Comparison of ENCODE assay signal across 8 cellular contexts in the genomic region with DNA sequence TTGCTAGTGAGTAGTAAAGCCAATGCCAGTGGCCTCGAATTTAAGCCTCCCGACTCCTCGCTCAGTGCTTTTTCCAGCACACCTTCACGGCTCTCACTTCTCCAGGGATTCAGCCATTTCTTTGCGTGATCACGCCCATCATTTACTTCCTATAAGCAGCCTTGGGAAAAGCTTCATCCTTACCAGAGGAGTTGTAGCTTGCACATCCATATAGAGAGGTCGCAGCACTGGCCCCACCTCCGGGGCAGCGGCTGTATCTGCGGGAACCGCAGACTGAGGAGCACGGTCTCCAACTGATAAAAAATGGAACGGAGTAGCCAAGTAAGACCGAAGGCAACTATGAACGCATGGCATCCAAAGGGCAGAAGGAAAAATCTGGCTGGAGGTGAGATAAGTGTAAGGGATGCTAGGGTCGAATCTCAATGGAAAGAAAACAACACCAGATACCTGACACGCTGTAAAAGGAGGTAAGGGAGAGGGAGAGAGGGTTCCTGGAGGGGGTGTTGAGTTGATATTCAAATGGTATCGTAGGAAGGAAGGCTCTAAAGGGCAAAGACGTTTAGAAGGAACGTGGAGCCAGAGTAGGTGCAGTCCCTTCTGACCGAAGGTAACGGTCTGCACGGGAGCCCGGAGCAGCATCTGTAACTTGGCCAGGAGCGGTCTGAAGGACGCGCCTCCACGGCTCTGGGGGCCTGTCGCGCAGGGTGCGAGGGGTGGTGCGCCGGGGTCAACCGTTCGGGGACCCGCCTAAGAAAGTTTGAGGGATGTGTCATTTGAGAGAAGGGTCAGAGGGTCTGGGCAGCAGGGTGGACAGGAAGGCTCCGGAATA.
DNase-seq lines count a peak whose midpoint lies in the region; ATAC-seq and TF ChIP-seq lines count a peak whose summit lies in the region.

No MANE protein-coding gene starts in this region.

- H3K27me3 ChIP-seq in MM.1S (replicated peaks; ENCODE audit: insufficient read depth, low read length) (no peaks in the 10 kb centered on the region), iPS-20b (ENCODE audit: insufficient read depth, low read length) (no peaks in the 10 kb centered on the region)

- H3F3A ChIP-seq in MM.1S (ENCODE audit: insufficient read depth, low read length), result peaks cover 37% of the 10 kb centered on the region

- no peaks in the 10 kb centered on the region for H3K27me3 Mint-ChIP-seq in stimulated activated memory B cell treated with anti-CD40 and anti-IgM and Interleukin-4, amounts not matched to agents 10 μg/mL and 1 μg/mL and 100 μg/mL, for 72 hours

- H3K9me3 ChIP-seq in MM.1S (replicated peaks; ENCODE audit: insufficient read depth, low read length) (no peaks in the 10 kb centered on the region), iPS-20b (ENCODE audit: insufficient read depth, low read depth, low read length) (no peaks in the 10 kb centered on the region)

- peaks cover 32% of the 10 kb centered on the region for H3K4me1 Mint-ChIP-seq in stimulated activated memory B cell treated with anti-CD40 and anti-IgM and Interleukin-4, amounts not matched to agents 10 μg/mL and 1 μg/mL and 100 μg/mL, for 72 hours

- peak overlapping the region; percentile 93 for H3K4me3 ChIP-seq in MM.1S (ENCODE audit: low read length)
- peak overlapping the region; percentile 94 for H3K4me3 ChIP-seq in iPS-20b (ENCODE audit: low read length)

- peak; percentile 59 for DNase-seq in D341Med (ENCODE audit: low spot score)
- DNase-seq in MM.1S, result no peak
- peak; percentile 33 for DNase-seq in astrocyte of the hippocampus (ENCODE audit: low read depth, low spot score)
- DNase-seq in SIG-M5 (lab: John Stamatoyannopoulos, UW), result no peak
- DNase-seq in putamen (ENCODE audit: low spot score), result no peak

- no peaks in the 10 kb centered on the region for H3K9me2 ChIP-seq in MM.1S (replicated peaks; ENCODE audit: insufficient read depth, low read length)

- H3K4me1 ChIP-seq in MM.1S (ENCODE audit: low read length) (peaks cover 10% of the 10 kb centered on the region; the same call in 1 of the 2 replicates), iPS-20b (ENCODE audit: insufficient read depth, low read length) (no peaks in the 10 kb centered on the region)

- H3K9ac ChIP-seq in MM.1S (ENCODE audit: low read length) (peak overlapping the region; percentile 86), iPS-20b (ENCODE audit: low read depth, low read length) (peak overlapping the region; percentile 95)

- H3K4me2 ChIP-seq in MM.1S (ENCODE audit: low read depth, low read length), result peak overlapping the region; percentile 75

- H3K27ac Mint-ChIP-seq in stimulated activated memory B cell treated with anti-CD40 and anti-IgM and Interleukin-4, amounts not matched to agents 10 μg/mL and 1 μg/mL and 100 μg/mL, for 72 hours, result peak overlapping the region; percentile 92

- peaks cover 18% of the 10 kb centered on the region for H3K36me3 Mint-ChIP-seq in stimulated activated memory B cell treated with anti-CD40 and anti-IgM and Interleukin-4, amounts not matched to agents 10 μg/mL and 1 μg/mL and 100 μg/mL, for 72 hours

- peak overlapping the region; percentile 93 for H3K4me3 Mint-ChIP-seq in stimulated activated memory B cell treated with anti-CD40 and anti-IgM and Interleukin-4, amounts not matched to agents 10 μg/mL and 1 μg/mL and 100 μg/mL, for 72 hours

- peaks cover 43% of the 10 kb centered on the region for H3K79me2 ChIP-seq in MM.1S (ENCODE audit: low read length)

- H3K27ac ChIP-seq in MM.1S (ENCODE audit: low read length), result peak overlapping the region; percentile 79; the same call in 1 of the 2 replicates
- no peak overlapping the region for H3K27ac ChIP-seq in iPS-20b (ENCODE audit: low read length)

- H3K36me3 ChIP-seq in MM.1S (replicated peaks; ENCODE audit: insufficient read depth, low read length) (peaks cover 3% of the 10 kb centered on the region; the same call in 1 of the 2 replicates), iPS-20b (ENCODE audit: insufficient read depth, low read depth, low read length) (peaks cover 31% of the 10 kb centered on the region)

- H4K20me1 ChIP-seq in MM.1S (ENCODE audit: insufficient read depth, low read length), result no peaks in the 10 kb centered on the region; the same call in 1 of the 2 replicates

- TF ChIP-seq CTCF in MM.1S (IDR thresholded peaks at IDR 0.05; ENCODE audit: low read length), result no peak

- no peaks in the 10 kb centered on the region for H3K9me3 Mint-ChIP-seq in stimulated activated memory B cell treated with anti-CD40 and anti-IgM and Interleukin-4, amounts not matched to agents 10 μg/mL and 1 μg/mL and 100 μg/mL, for 72 hours

- H2AFZ ChIP-seq in MM.1S (ENCODE audit: low read length), result peak overlapping the region; percentile 97

- peak; percentile 35 for ATAC-seq in GM21528 (IDR thresholded peaks at IDR 0.05; ENCODE audit: low FRiP score, unreplicated experiment)
- ATAC-seq in stimulated activated memory B cell treated with anti-CD40 and anti-IgM and Interleukin-4, amounts not matched to agents 10 μg/mL and 1 μg/mL and 100 μg/mL, for 72 hours, result peak; percentile 69

Comparison
In these comparisons a context has a peak if more than half of its experiments do, and no peak if none do; other contexts are left out.
1. DNase-seq: peak in D341Med (single experiment) and astrocyte of the hippocampus (single experiment); none in MM.1S (single experiment), SIG-M5 (single experiment) and putamen (single experiment).